In the genomic region with DNA sequence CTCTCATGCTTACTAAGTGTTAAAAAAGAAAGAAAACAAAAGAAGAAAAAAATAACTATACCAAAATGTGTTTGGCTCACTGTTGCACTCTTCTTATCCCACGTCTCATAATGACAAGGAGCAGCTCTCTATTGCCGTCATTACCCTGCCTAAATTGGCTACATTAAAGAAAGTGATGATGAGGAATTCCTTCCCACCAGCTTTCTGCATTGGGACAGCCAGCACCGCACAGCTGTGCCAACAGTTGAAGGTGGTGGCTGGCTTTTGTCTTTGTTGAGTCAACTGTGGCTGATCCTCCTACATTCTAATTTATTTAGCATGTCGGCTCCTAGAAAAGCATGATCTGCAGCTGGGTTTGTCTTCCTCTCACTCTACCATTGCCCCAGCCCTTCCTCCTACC, we compare ENCODE assay signal across 19 cellular contexts.
DNase-seq lines count a peak whose midpoint lies in the region; ATAC-seq, FAIRE-seq and TF ChIP-seq lines count a peak whose summit lies in the region.
"Had no signal": no experiment of that assay in that cellular context is flagged by ENCODE, and none has a peak within 500 bp of the region (broad histone marks: within the 10 kb centered on the region; RNA-seq: fewer than 3 reads in every experiment).

No MANE protein-coding gene starts in this region.

- DNase-seq in DMS53 (lab: John Stamatoyannopoulos, UW) (peak; percentile 35), DMS53 treated with DMSO at 0.1 percent for 48 hours (lab: John Stamatoyannopoulos, UW; ENCODE audit: unreplicated experiment) (no peak), NCI-H2081 (lab: John Stamatoyannopoulos, UW) (peak; percentile 21 to 80), heart right ventricle (peak; percentile 23 to 24), pancreas (no peak), NCI-H526 (lab: John Stamatoyannopoulos, UW) (no peak), SJCRH30 (no peak)
- DNase-seq: 8988T; adrenal gland; CD4-positive, alpha-beta T cell; central memory CD4-positive, alpha-beta T cell; esophagus squamous epithelium; hippocampal formation; KG1; NCI-H187 treated with DMSO at 0.1 percent for 48 hours; stimulated activated naive CD8-positive, alpha-beta T cell treated with anti-CD3 and anti-CD28 coated beads, Interleukin-15, Interleukin-2, amounts not matched to agents 100 U/mL and 50 U/mL, for 24 hours had no signal

- no peaks in the 10 kb centered on the region for H3K9me3 ChIP-seq in heart right ventricle
- H3K9me3 ChIP-seq in pancreas: no peaks in the 10 kb centered on the region
- no peaks in the 10 kb centered on the region for H3K9me3 ChIP-seq in SJCRH30 (replicated peaks)
- H3K9me3 ChIP-seq: adrenal gland, esophagus squamous epithelium had no signal

- H3K36me3 ChIP-seq in heart right ventricle (no peaks in the 10 kb centered on the region), pancreas (no peaks in the 10 kb centered on the region), SJCRH30 (no peaks in the 10 kb centered on the region)
- H3K36me3 ChIP-seq: adrenal gland, esophagus squamous epithelium had no signal

- peak in 6 of 8 donors; percentile 73 to 93 (median 91) for ATAC-seq in heart right ventricle
- no peak for ATAC-seq in pancreas
- ATAC-seq in GM18861 (IDR thresholded peaks at IDR 0.05; ENCODE audit: unreplicated experiment): no peak
- ATAC-seq: stimulated activated naive CD8-positive, alpha-beta T cell treated with anti-CD3 and anti-CD28 coated beads, Interleukin-15, Interleukin-2, amounts not matched to agents 100 U/mL and 50 U/mL, for 24 hours had no signal

- H3K27me3 ChIP-seq in heart right ventricle (no peaks in the 10 kb centered on the region), pancreas (no peaks in the 10 kb centered on the region), SJCRH30 (no peaks in the 10 kb centered on the region)
- H3K27me3 ChIP-seq: adrenal gland, esophagus squamous epithelium had no signal

- no peak overlapping the region for H3K4me3 ChIP-seq in heart right ventricle
- H3K4me3 ChIP-seq in pancreas: no peak overlapping the region
- no peak overlapping the region for H3K4me3 ChIP-seq in SJCRH30
- H3K4me3 ChIP-seq: adrenal gland, esophagus squamous epithelium had no signal

- intact Hi-C loops in heart right ventricle (cut with DNase I): loop anchor here in 2 of 10 donors (5.0 kb wide), 2 partner anchors 109 to 454 kb away; no protein-coding TSS in a partner anchor
- intact Hi-C loops in pancreas (cut with DNase I): no loop called here

- FAIRE-seq in pancreas (lab: Jason Lieb, UNC): peak; percentile 13

- H3K4me1 ChIP-seq in heart right ventricle (peaks cover 0 to 38% (median 8%) of the 10 kb centered on the region in 9 donors), pancreas (no peaks in the 10 kb centered on the region), SJCRH30 (no peaks in the 10 kb centered on the region)
- H3K4me1 ChIP-seq: adrenal gland had no signal

- no peak for TF ChIP-seq CTCF in heart right ventricle (IDR thresholded peaks at IDR 0.05)
- TF ChIP-seq CTCF in pancreas (IDR thresholded peaks at IDR 0.05): no peak

- 26 to 39% methylated on average over 4 of the region's 4 CpGs for WGBS in heart right ventricle, 2 donors
- WGBS in pancreas, 2 donors: 85 to 88% methylated on average over 4 of the region's 4 CpGs

- H3K27ac ChIP-seq in heart right ventricle (peak overlapping the region in 7 of 10 donors; percentile 17 to 45 (median 22)), pancreas (no peak overlapping the region), SJCRH30 (no peak overlapping the region)
- H3K27ac ChIP-seq: adrenal gland, esophagus squamous epithelium, HL-60, VCaP had no signal

Comparison
In these comparisons a context has a peak if more than half of its experiments do, and no peak if none do; other contexts are left out.
1. DNase-seq: peak in DMS53 (single experiment), NCI-H2081 (2 of 2) and heart right ventricle (2 of 2); none in DMS53 treated with DMSO at 0.1 percent for 48 hours (single experiment), pancreas (0 of 6), NCI-H526 (0 of 2) and SJCRH30 (0 of 2).
2. ATAC-seq: peak in heart right ventricle (6 of 8); none in pancreas (0 of 4) and GM18861 (single experiment).
3. H3K27ac ChIP-seq: peak in heart right ventricle (7 of 10); none in pancreas (0 of 4) and SJCRH30 (single experiment).